8 cellular contexts compared by ENCODE assay signal in the genomic region with DNA sequence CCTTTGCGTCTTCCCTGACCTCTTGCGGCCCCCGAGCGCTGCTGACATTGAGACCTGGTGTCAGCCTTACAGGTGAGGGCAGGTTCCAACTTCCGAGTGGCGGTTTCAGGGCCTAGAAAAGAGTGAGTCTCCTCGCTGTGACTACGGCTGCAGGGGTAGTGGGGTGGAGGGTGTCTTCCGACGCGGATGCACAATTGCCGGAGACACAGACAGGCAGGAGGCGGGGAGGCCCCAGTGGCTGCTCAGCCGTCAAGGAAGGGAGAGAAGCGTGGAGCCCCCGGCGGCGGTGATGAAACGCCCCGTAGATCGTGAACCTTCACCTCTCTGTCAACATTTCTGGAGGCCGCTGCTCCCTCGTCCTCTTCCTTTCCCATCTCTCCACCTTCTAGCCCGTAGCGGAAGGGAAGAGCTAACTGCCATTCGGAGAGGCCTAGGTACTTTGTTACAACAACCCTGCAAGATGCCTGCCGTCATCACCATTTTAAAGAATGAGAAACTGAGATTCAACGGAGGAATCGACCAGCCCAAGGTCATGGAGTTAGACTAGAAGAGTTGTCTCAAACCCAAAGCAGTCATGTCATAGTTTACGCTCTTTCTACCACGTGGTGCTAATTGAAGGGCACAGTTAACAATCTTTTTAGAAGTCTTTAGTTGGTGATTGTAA. TPM values are rescaled to one million over a fixed set of nuclear protein-coding genes. Genes with fewer than 3 reads are reported as not detected.
DNase-seq lines count a peak whose midpoint lies in the region; ATAC-seq and TF ChIP-seq lines count a peak whose summit lies in the region.

No MANE protein-coding gene starts in this region.

- TF ChIP-seq CTCF in AG04449 (IDR thresholded peaks at IDR 0.05; ENCODE audit: insufficient read depth, low read length, missing control alignments) (no peak), fibroblast of the aortic adventitia (IDR thresholded peaks at IDR 0.05; ENCODE audit: insufficient read depth, low read length) (no peak), retinal pigment epithelial cell (conservative IDR thresholded peaks at IDR 0.05; ENCODE audit: low read depth, low read length) (no peak)

- no peaks in the 10 kb centered on the region for H3K27me3 Mint-ChIP-seq in T-cell

- peak overlapping the region; percentile 93 for H3K27ac Mint-ChIP-seq in T-cell

- H3K9me3 Mint-ChIP-seq in T-cell, result no peaks in the 10 kb centered on the region

- DNase-seq in AG04449 (ENCODE audit: low read depth, low spot score) (no peak), T-cell (peak in 22 of 34 experiments; percentile 56 to 77 (median 64)), fibroblast of the aortic adventitia (ENCODE audit: low read depth) (no peak), retinal pigment epithelial cell (ENCODE audit: low read depth) (no peak), RPMI8226 (no peak), NCI-H187 treated with DMSO at 0.1 percent for 48 hours (lab: John Stamatoyannopoulos, UW) (no peak)

- H3K4me3 Mint-ChIP-seq in T-cell, result peak overlapping the region; percentile 85 to 89 (median 89)

- H3K4me3 ChIP-seq in AG04449 (ENCODE audit: low read depth, low read length), result peak overlapping the region; percentile 72
- H3K4me3 ChIP-seq in fibroblast of the aortic adventitia (ENCODE audit: low read depth, low read length), result peak overlapping the region; percentile 75
- peak overlapping the region; percentile 79 for H3K4me3 ChIP-seq in retinal pigment epithelial cell (ENCODE audit: low read length)

- H3K4me1 Mint-ChIP-seq in T-cell, result peaks cover 27 to 34% (median 31%) of the 10 kb centered on the region in 3 donors

- POLR2A ChIA-PET in AG04449 (lab: Yijun Ruan, JAX) (interaction anchor here (0.6 kb wide), 1 partner anchor 25 kb away, joined by 3 read pairs; no protein-coding TSS in a partner anchor), T-cell (lab: Charles Lee) (interaction anchor here in 1 of 2 donors (0.6 to 1.2 kb wide), 2 partner anchors 9 to 15 kb away, joined by 3 to 4 read pairs; partner anchors contain the start of gene CORO7)

- CTCF ChIA-PET in AG04449 (lab: Yijun Ruan, JAX), result interaction anchor here (0.6 to 1.4 kb wide), 2 partner anchors 24 to 160 kb away, joined by 3 read pairs; no protein-coding TSS in a partner anchor
- CTCF ChIA-PET in T-cell (lab: Charles Lee), result no interaction called here

- ATAC-seq in GM18511 (IDR thresholded peaks at IDR 0.05; ENCODE audit: unreplicated experiment) (peak; percentile 40), HG03025 (IDR thresholded peaks at IDR 0.05; ENCODE audit: low FRiP score, unreplicated experiment) (peak; percentile 17), T-cell (replicated peaks in 1 of 4) (peak; percentile 44 to 51 (median 48))

- H3K36me3 Mint-ChIP-seq in T-cell, result peaks cover 4% of the 10 kb centered on the region

RNA-seq across cellular contexts. Expression of gene DNAJA3, which starts 0.5 kb away (rescaled TPM):
- total RNA-seq in T-cell, result 10 to 100 TPM; 37.7 to 73.8 (median 65.7) TPM
- total RNA-seq in fibroblast of the aortic adventitia (ENCODE audit: low replicate concordance), result 33.3 and 44.0 TPM in 2 replicates

RNA-seq across cellular contexts. Expression of gene CORO7, which starts 9.8 kb away (rescaled TPM):
- total RNA-seq in T-cell (100 to 1,000 TPM; 213 to 675 (median 230) TPM), fibroblast of the aortic adventitia (ENCODE audit: low replicate concordance) (16.7 and 26.7 TPM in 2 replicates)

RNA-seq across cellular contexts. Expression of gene NMRAL1, which starts 48.3 kb away (rescaled TPM):
- total RNA-seq in T-cell (10 to 100 TPM; 50.1 to 79.1 (median 62.1) TPM), fibroblast of the aortic adventitia (ENCODE audit: low replicate concordance) (43.4 and 80.7 TPM in 2 replicates)

RNA-seq across cellular contexts. Expression of gene HMOX2, which starts 50.0 kb away (rescaled TPM):
- total RNA-seq in T-cell (10 to 100 TPM; 49.1 to 74.4 (median 70.5) TPM), fibroblast of the aortic adventitia (ENCODE audit: low replicate concordance) (24.8 and 30.5 TPM in 2 replicates)

RNA-seq across cellular contexts. Expression of gene VASN, which starts 54.5 kb away (rescaled TPM):
- total RNA-seq in T-cell (under 1 TPM; 0.38 to 0.89 (median 0.56) TPM), fibroblast of the aortic adventitia (ENCODE audit: low replicate concordance) (130 and 136 TPM in 2 replicates)

Comparison
In these comparisons a context has a peak if more than half of its experiments do, and no peak if none do; other contexts are left out.
1. DNase-seq: peak in T-cell (22 of 34); none in AG04449 (single experiment), fibroblast of the aortic adventitia (single experiment), retinal pigment epithelial cell (single experiment), RPMI8226 (single experiment) and NCI-H187 treated with DMSO at 0.1 percent for 48 hours (single experiment).
2. Peak in every context shown above with its lines, with median percentiles within 50 percentile points of each other: H3K4me3 ChIP-seq and ATAC-seq.